ENCODE assay signal across 28 cellular contexts in the genomic region with DNA sequence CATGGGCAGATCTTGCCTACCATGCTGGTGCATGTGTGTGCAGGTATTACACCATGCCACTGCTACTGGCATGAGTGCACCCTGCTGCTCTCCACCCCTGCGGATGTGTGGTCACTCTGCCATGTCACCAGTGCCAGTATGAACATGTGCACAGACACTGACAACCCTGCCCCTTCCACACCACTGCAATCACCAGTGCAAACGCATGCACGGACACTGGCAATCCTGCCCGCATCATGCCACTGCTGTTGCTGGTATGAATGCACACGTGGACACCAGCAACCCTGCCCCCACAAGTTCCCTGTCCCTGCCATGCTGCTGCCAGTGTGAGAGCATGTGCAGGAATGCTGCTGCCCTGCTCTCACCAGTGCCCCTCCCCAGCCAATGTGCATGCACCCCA.
"Had no signal": no experiment of that assay in that cellular context is flagged by ENCODE, and none has a peak within 500 bp of the region (broad histone marks: within the 10 kb centered on the region; RNA-seq: fewer than 3 reads in every experiment).

No MANE protein-coding gene starts in this region.

- H3K4me1 ChIP-seq: adrenal gland, breast epithelium had no signal

- DNase-seq: activated CD4-positive, alpha-beta memory T cell treated with anti-CD3 and anti-CD28 coated beads for 36 hours; activated CD4-positive, alpha-beta T cell treated with anti-CD3 and anti-CD28 coated beads, Interleukin-2, amount 10 ng/mL, durations not matched to agents 7 days and 5 days; activated CD4-positive, CD25-positive, alpha-beta regulatory T cell; activated CD8-positive, alpha-beta memory T cell treated with anti-CD3 and anti-CD28 coated beads for 24 hours; activated gamma-delta T cell treated with Interleukin-2 at 50 U/mL for 16 hours; activated naive CD4-positive, alpha-beta T cell treated with anti-CD3 and anti-CD28 coated beads, Interleukin-2, amount 10 ng/mL, durations not matched to agents 7 days and 5 days; activated naive CD8-positive, alpha-beta T cell treated with anti-CD3 and anti-CD28 coated beads for 36 hours; activated T-cell treated with anti-CD3 and anti-CD28 coated beads, Interleukin-2, amount 50 U/mL, for 48 hours; adrenal gland; anterior cingulate cortex; caudate nucleus; KG1; NCI-H1092; NCI-H1436; NCI-H1694 treated with DMSO at 0.1 percent for 48 hours; NCI-H2029 treated with DMSO at 0.1 percent for 48 hours; NCI-H345; NCI-H510A; NCI-H526 treated with DMSO at 0.1 percent for 48 hours; NK-92 treated with Interleukin-12 subunit alpha and Interleukin-12 subunit beta, amount 100 ng/mL, for 24 hours; PC-3; SHP77; T-helper 9 cell had no signal

- H3K36me3 Mint-ChIP-seq: activated CD4-positive, alpha-beta memory T cell treated with anti-CD3 and anti-CD28 coated beads for 36 hours; activated naive CD4-positive, alpha-beta T cell treated with anti-CD3 and anti-CD28 coated beads, Interleukin-2, amount 10 ng/mL, durations not matched to agents 7 days and 5 days; activated naive CD8-positive, alpha-beta T cell treated with anti-CD3 and anti-CD28 coated beads for 36 hours; IgD-negative memory B cell had no signal

- H3K27me3 ChIP-seq: adrenal gland, breast epithelium, SJSA1 had no signal

- H3K27ac ChIP-seq: adrenal gland, breast epithelium, SJSA1 had no signal

- H3K36me3 ChIP-seq: adrenal gland, breast epithelium, SJSA1 had no signal

- H3K27ac Mint-ChIP-seq: activated CD4-positive, alpha-beta memory T cell treated with anti-CD3 and anti-CD28 coated beads for 36 hours; activated CD4-positive, alpha-beta T cell treated with anti-CD3 and anti-CD28 coated beads, Interleukin-2, amount 10 ng/mL, durations not matched to agents 7 days and 5 days; activated naive CD4-positive, alpha-beta T cell treated with anti-CD3 and anti-CD28 coated beads, Interleukin-2, amount 10 ng/mL, durations not matched to agents 7 days and 5 days; activated naive CD8-positive, alpha-beta T cell treated with anti-CD3 and anti-CD28 coated beads for 36 hours; activated T-helper 17 cell treated with anti-CD3 and anti-CD28 coated beads, Interleukin-2, amount 50 U/mL, for 72 hours; IgD-negative memory B cell; T-helper 1 cell treated with Interleukin-12 subunit alpha and Interleukin-12 subunit beta and Interleukin-4 antibody, amounts not matched to agents 30 μg/mL and 1 μg/mL, for 36 hours had no signal

- ATAC-seq: activated T-helper 17 cell treated with anti-CD3 and anti-CD28 coated beads, Interleukin-2, amount 50 U/mL, for 72 hours; PC-3 had no signal

- H3K27me3 Mint-ChIP-seq: activated CD4-positive, alpha-beta T cell treated with anti-CD3 and anti-CD28 coated beads, Interleukin-2, amount 10 ng/mL, durations not matched to agents 7 days and 5 days; activated naive CD4-positive, alpha-beta T cell treated with anti-CD3 and anti-CD28 coated beads, Interleukin-2, amount 10 ng/mL, durations not matched to agents 7 days and 5 days; activated naive CD8-positive, alpha-beta T cell treated with anti-CD3 and anti-CD28 coated beads for 36 hours; activated T-helper 17 cell treated with anti-CD3 and anti-CD28 coated beads, Interleukin-2, amount 50 U/mL, for 72 hours; IgD-negative memory B cell had no signal

- H3K4me3 ChIP-seq: adrenal gland, breast epithelium, SJSA1 had no signal

- H3K4me3 Mint-ChIP-seq: activated CD4-positive, alpha-beta memory T cell treated with anti-CD3 and anti-CD28 coated beads for 36 hours; activated CD4-positive, alpha-beta T cell treated with anti-CD3 and anti-CD28 coated beads, Interleukin-2, amount 10 ng/mL, durations not matched to agents 7 days and 5 days; activated naive CD4-positive, alpha-beta T cell treated with anti-CD3 and anti-CD28 coated beads, Interleukin-2, amount 10 ng/mL, durations not matched to agents 7 days and 5 days; activated naive CD8-positive, alpha-beta T cell treated with anti-CD3 and anti-CD28 coated beads for 36 hours; activated T-helper 17 cell treated with anti-CD3 and anti-CD28 coated beads, Interleukin-2, amount 50 U/mL, for 72 hours; T-helper 1 cell treated with Interleukin-12 subunit alpha and Interleukin-12 subunit beta and Interleukin-4 antibody, amounts not matched to agents 30 μg/mL and 1 μg/mL, for 36 hours had no signal

- H3K4me1 Mint-ChIP-seq: activated CD4-positive, alpha-beta T cell treated with anti-CD3 and anti-CD28 coated beads, Interleukin-2, amount 10 ng/mL, durations not matched to agents 7 days and 5 days; activated naive CD4-positive, alpha-beta T cell treated with anti-CD3 and anti-CD28 coated beads, Interleukin-2, amount 10 ng/mL, durations not matched to agents 7 days and 5 days; activated naive CD8-positive, alpha-beta T cell treated with anti-CD3 and anti-CD28 coated beads for 36 hours; activated T-helper 17 cell treated with anti-CD3 and anti-CD28 coated beads, Interleukin-2, amount 50 U/mL, for 72 hours; IgD-negative memory B cell had no signal

- H3K9me3 ChIP-seq: adrenal gland had no signal
